8 cellular contexts compared by ENCODE assay signal in the genomic region with DNA sequence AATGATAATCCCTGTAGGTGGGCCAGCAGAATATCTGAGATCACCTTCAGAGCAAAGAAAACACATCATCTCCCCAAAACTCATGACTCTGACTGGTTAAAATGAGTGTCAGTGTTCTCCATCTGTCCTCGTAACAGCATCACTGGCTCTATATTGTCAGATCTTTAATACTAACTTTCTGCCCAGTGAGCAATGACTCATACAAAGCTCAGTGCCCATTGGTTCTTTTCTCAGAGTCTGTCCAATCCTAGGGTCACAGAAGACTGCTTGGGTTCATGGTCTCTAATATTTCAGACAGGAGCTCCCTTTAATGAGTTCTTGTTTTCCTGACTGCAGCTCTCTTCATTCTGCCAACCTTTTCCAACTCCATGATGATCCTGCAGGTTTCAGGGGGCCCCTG. TPM values are rescaled to one million over a fixed set of nuclear protein-coding genes. Genes with fewer than 3 reads are reported as not detected.
DNase-seq lines count a peak whose midpoint lies in the region; ATAC-seq and TF ChIP-seq lines count a peak whose summit lies in the region.

No MANE protein-coding gene starts in this region.

- in situ Hi-C loops in astrocyte of the spinal cord (cut with HindIII; ENCODE audit: low sequenced_read_pairs): no loop called here

- H3K4me3 Mint-ChIP-seq in activated T-cell treated with anti-CD3 and anti-CD28 coated beads, Interleukin-2, amount 50 U/mL, for 72 hours: no peak overlapping the region

- H3K9ac ChIP-seq in Loucy (ENCODE audit: low read depth, low read length, poor library complexity, severe bottlenecking): no peak overlapping the region

- no peaks in the 10 kb centered on the region for H3K9me2 ChIP-seq in Loucy (replicated peaks; ENCODE audit: low read depth, low read length)

- no peaks in the 10 kb centered on the region for H3F3A ChIP-seq in Loucy (ENCODE audit: low read depth)

- H3K4me2 ChIP-seq in Loucy (ENCODE audit: low read depth, low read length, poor library complexity, severe bottlenecking): no peak overlapping the region

- H3K36me3 Mint-ChIP-seq in activated T-cell treated with anti-CD3 and anti-CD28 coated beads, Interleukin-2, amount 50 U/mL, for 72 hours (ENCODE audit: insufficient read depth in 2 of 2): no peaks in the 10 kb centered on the region

- H3K27me3 Mint-ChIP-seq in activated T-cell treated with anti-CD3 and anti-CD28 coated beads, Interleukin-2, amount 50 U/mL, for 72 hours (ENCODE audit: low read depth): peaks cover 80% of the 10 kb centered on the region

- DNase-seq in activated T-cell treated with anti-CD3 and anti-CD28 coated beads, Interleukin-2, amount 50 U/mL, for 72 hours: peak; percentile 8 to 16
- no peak for DNase-seq in activated T-cell treated with anti-CD3 and anti-CD28 coated beads, Interleukin-2, amount 50 U/mL, for 1 hour
- DNase-seq in astrocyte of the spinal cord (ENCODE audit: low read depth, low spot score) (peak; percentile 49), left kidney (ENCODE audit: low read depth, low spot score) (peak; percentile 79)

- H3K4me1 Mint-ChIP-seq in activated T-cell treated with anti-CD3 and anti-CD28 coated beads, Interleukin-2, amount 50 U/mL, for 72 hours (ENCODE audit: low read depth): peaks cover 6% of the 10 kb centered on the region

- H3K27me3 ChIP-seq in Loucy (ENCODE audit: insufficient read depth, low read length, poor library complexity, severe bottlenecking): peaks cover 29% of the 10 kb centered on the region

- H4K20me1 ChIP-seq in Loucy (ENCODE audit: insufficient read depth, low read length, poor library complexity, severe bottlenecking): no peaks in the 10 kb centered on the region

- no peaks in the 10 kb centered on the region for H3K9me3 ChIP-seq in Loucy (ENCODE audit: insufficient read depth, low read depth, low read length)

- H3K4me3 ChIP-seq in Loucy (ENCODE audit: low read length, poor library complexity, severe bottlenecking) (no peak overlapping the region), astrocyte of the spinal cord (ENCODE audit: low read depth, low read length) (no peak overlapping the region)

- no peak for TF ChIP-seq CTCF in Loucy (conservative IDR thresholded peaks at IDR 0.05; ENCODE audit: low read length)
- no peak for TF ChIP-seq CTCF in astrocyte of the spinal cord (IDR thresholded peaks at IDR 0.05; ENCODE audit: low read depth, low read length)

- peaks cover 8% of the 10 kb centered on the region for H3K4me1 ChIP-seq in Loucy (ENCODE audit: insufficient read depth, low read length, poor library complexity, severe bottlenecking)

- H3K36me3 ChIP-seq in Loucy (ENCODE audit: insufficient read depth, low read length): no peaks in the 10 kb centered on the region

- H3K9me3 Mint-ChIP-seq in activated T-cell treated with anti-CD3 and anti-CD28 coated beads, Interleukin-2, amount 50 U/mL, for 72 hours: no peaks in the 10 kb centered on the region

- ATAC-seq in activated T-cell treated with anti-CD3 and anti-CD28 coated beads, Interleukin-2, amount 50 U/mL, for 72 hours (replicated peaks in 1 of 2): peak; percentile 84 to 94
- peak; percentile 81 for ATAC-seq in GM21825 (IDR thresholded peaks at IDR 0.05; ENCODE audit: unreplicated experiment)
- ATAC-seq in HG03097 (IDR thresholded peaks at IDR 0.05; ENCODE audit: low FRiP score, unreplicated experiment): no peak
- no peak for ATAC-seq in GM21528 (IDR thresholded peaks at IDR 0.05; ENCODE audit: low FRiP score, unreplicated experiment)

- peak overlapping the region; percentile 68; the same call in 1 of the 2 replicates for H2AFZ ChIP-seq in Loucy (ENCODE audit: low read length)

- H3K79me2 ChIP-seq in Loucy (ENCODE audit: insufficient read depth, low read length): no peaks in the 10 kb centered on the region

- no peak overlapping the region for H3K27ac Mint-ChIP-seq in activated T-cell treated with anti-CD3 and anti-CD28 coated beads, Interleukin-2, amount 50 U/mL, for 72 hours

RNA-seq across cellular contexts. Expression of gene HLA-DPB1, which starts 36.4 kb away (rescaled TPM):
- total RNA-seq in activated T-cell treated with anti-CD3 and anti-CD28 coated beads, Interleukin-2, amount 50 U/mL, for 72 hours: 10 to 100 TPM; 12.5 to 20.9 TPM

RNA-seq across cellular contexts. Expression of gene HLA-DPA1, which starts 38.7 kb away (rescaled TPM):
- total RNA-seq in activated T-cell treated with anti-CD3 and anti-CD28 coated beads, Interleukin-2, amount 50 U/mL, for 72 hours: 10 to 100 TPM; 11.4 to 25.8 TPM

Comparison
In these comparisons a context has a peak if more than half of its experiments do, and no peak if none do; other contexts are left out.
1. ATAC-seq: peak in activated T-cell treated with anti-CD3 and anti-CD28 coated beads, Interleukin-2, amount 50 U/mL, for 72 hours (2 of 2) and GM21825 (single experiment); none in HG03097 (single experiment) and GM21528 (single experiment).